Comparison of ENCODE assay signal across 1 cellular context in genomic region chr4:48907706-48908477, GRCh38.
TF ChIP-seq lines count a peak whose summit lies in the region.

No MANE protein-coding gene starts in this region.

TF ChIP-seq in K562, 482 proteins besides CTCF, POLR2A, EP300 and RAD21 (continues in another document):
- TF ChIP-seq ZNF407 (IDR thresholded peaks at IDR 0.05; ENCODE audit: low read depth) (no peak), ELF1 (tag; IDR thresholded peaks at IDR 0.05) (no peak), RBM25 (IDR thresholded peaks at IDR 0.05; ENCODE audit: low read depth, low read length, severe bottlenecking) (no peak), TARDBP (IDR thresholded peaks at IDR 0.05) (no peak), XRCC5 (IDR thresholded peaks at IDR 0.05; ENCODE audit: low read depth, low read length) (no peak), AFF1 (IDR thresholded peaks at IDR 0.05; ENCODE audit: low read depth in 1 of 2, partially characterized antibody in 2 of 2) (no peak), CEBPB (tag; IDR thresholded peaks at IDR 0.05) (no peak), SNRNP70 (optimal IDR thresholded peaks at IDR 0.05; ENCODE audit: low read depth, low read length) (no peak), HNRNPL (IDR thresholded peaks at IDR 0.05; ENCODE audit: low read depth, low read length) (no peak), EWSR1 (IDR thresholded peaks at IDR 0.05; ENCODE audit: borderline replicate concordance, low read depth, partially characterized antibody) (no peak), TSC22D4 (tag; IDR thresholded peaks at IDR 0.05) (no peak), POLR2H (tag; IDR thresholded peaks at IDR 0.05; ENCODE audit: low read depth) (no peak), SREBF1 (IDR thresholded peaks at IDR 0.05; ENCODE audit: borderline replicate concordance, low read depth, low read length) (no peak), PHB (CRISPR knock-in tag; IDR thresholded peaks at IDR 0.05) (no peak), BACH1 (tag; IDR thresholded peaks at IDR 0.05) (peak; percentile 86), USF2 (CRISPR knock-in tag; IDR thresholded peaks at IDR 0.05) (no peak), HDAC3 (IDR thresholded peaks at IDR 0.05; ENCODE audit: borderline replicate concordance, partially characterized antibody) (no peak), ATF7 (IDR thresholded peaks at IDR 0.05) (no peak), ZBTB40 (IDR thresholded peaks at IDR 0.05) (no peak), ZBTB40 (CRISPR knock-in tag; IDR thresholded peaks at IDR 0.05) (no peak), MBD2 (IDR thresholded peaks at IDR 0.05; ENCODE audit: borderline replicate concordance, low read depth) (no peak), TCFL5 (CRISPR knock-in tag; conservative IDR thresholded peaks at IDR 0.05) (no peak), RBM14 (IDR thresholded peaks at IDR 0.05; ENCODE audit: borderline replicate concordance, insufficient read depth, low read depth, low read length) (no peak), HDGF (IDR thresholded peaks at IDR 0.05) (no peak), ARID3A (IDR thresholded peaks at IDR 0.05; ENCODE audit: borderline replicate concordance, low read depth, low read length) (no peak), FOXA3 (CRISPR knock-in tag; conservative IDR thresholded peaks at IDR 0.05 in 1 of 2, IDR thresholded peaks at IDR 0.05 in 1 of 2) (no peak), SP2 (IDR thresholded peaks at IDR 0.05; ENCODE audit: extremely low read depth, low read depth, low read length, poor library complexity, severe bottlenecking) (no peak), SFPQ (IDR thresholded peaks at IDR 0.05; ENCODE audit: low read depth, low read length) (no peak), ZNF699 (CRISPR knock-in tag; IDR thresholded peaks at IDR 0.05; ENCODE audit: insufficient replicate concordance) (no peak), NELFE (IDR thresholded peaks at IDR 0.05; ENCODE audit: insufficient read depth, insufficient read length) (no peak), DDX20 (tag; IDR thresholded peaks at IDR 0.05; ENCODE audit: low read depth) (0 out of 2 replicates have a peak, but pooled peaks have one; percentile 57), PTTG1 (tag; IDR thresholded peaks at IDR 0.05; ENCODE audit: low read depth) (peak; percentile 79)
